In genomic region chr6:149990672-149991402, GRCh38 we compare ENCODE assay signal across 8 cellular contexts. TPM values are rescaled to one million over a fixed set of nuclear protein-coding genes. Genes with fewer than 3 reads are reported as not detected.
DNase-seq lines count a peak whose midpoint lies in the region; ATAC-seq and TF ChIP-seq lines count a peak whose summit lies in the region.

No MANE protein-coding gene starts in this region.

- no peak for TF ChIP-seq CTCF in ascending aorta (IDR thresholded peaks at IDR 0.05)
- no peak for TF ChIP-seq CTCF in BE2C (IDR thresholded peaks at IDR 0.05; ENCODE audit: low read depth, low read length)

- H3K27me3 ChIP-seq in ascending aorta (peaks cover 9% of the 10 kb centered on the region), mucosa of rectum (ENCODE audit: control insufficient read depth in 2 of 2, insufficient read depth in 2 of 2, low read length in 2 of 2) (peaks cover 61 to 71% of the 10 kb centered on the region in 2 donors), BE2C (peaks cover 91% of the 10 kb centered on the region)

- intact Hi-C loops in ascending aorta (cut with DNase I) = no loop called here

- H3K9ac ChIP-seq in mucosa of rectum (ENCODE audit: low read depth in 1 of 2, low read length in 2 of 2) = no peak overlapping the region

- DNase-seq in LoVo (ENCODE audit: low spot score) (peak; percentile 8), ascending aorta (ENCODE audit: low spot score in 2 of 2) (no peak), BE2C (no peak), NCI-H1092 treated with DMSO at 0.1 percent for 48 hours (lab: John Stamatoyannopoulos, UW) (no peak), pons (ENCODE audit: low spot score) (no peak)

- H3K4me3 ChIP-seq in GM08714 (ENCODE audit: low read length) = peak overlapping the region; percentile 27
- peak overlapping the region; percentile 25 to 31 for H3K4me3 ChIP-seq in ascending aorta
- H3K4me3 ChIP-seq in mucosa of rectum (ENCODE audit: low read length in 2 of 2) = peak overlapping the region; percentile 21 to 41
- no peak overlapping the region for H3K4me3 ChIP-seq in BE2C (ENCODE audit: low read depth, low read length)

- no peak for ATAC-seq in HG03460 (IDR thresholded peaks at IDR 0.05; ENCODE audit: unreplicated experiment)

- H3K27ac ChIP-seq in ascending aorta (no peak overlapping the region), mucosa of rectum (ENCODE audit: low read depth in 2 of 2, low read length in 2 of 2) (no peak overlapping the region)

- no peaks in the 10 kb centered on the region for H3K36me3 ChIP-seq in ascending aorta
- H3K36me3 ChIP-seq in mucosa of rectum (ENCODE audit: control insufficient read depth in 2 of 2, insufficient read depth in 2 of 2, low read length in 2 of 2) = no peaks in the 10 kb centered on the region
- H3K36me3 ChIP-seq in BE2C = no peaks in the 10 kb centered on the region

- H3K9me3 ChIP-seq in ascending aorta (peaks cover 0 to 22% of the 10 kb centered on the region in 2 donors), mucosa of rectum (ENCODE audit: control insufficient read depth in 2 of 2, low read length in 2 of 2) (peaks cover 0 to 6% of the 10 kb centered on the region in 2 donors), BE2C (no peaks in the 10 kb centered on the region)

- H3K4me1 ChIP-seq in ascending aorta (peaks cover 0 to 10% of the 10 kb centered on the region in 2 donors), mucosa of rectum (ENCODE audit: control insufficient read depth in 2 of 2, insufficient read depth in 2 of 2, low read length in 2 of 2) (peaks cover 0 to 7% of the 10 kb centered on the region in 2 donors), BE2C (no peaks in the 10 kb centered on the region)

RNA-seq across cellular contexts. Expression of gene ULBP1, which starts 27.1 kb away (rescaled TPM):
- 3.8 TPM for total RNA-seq in ascending aorta
- 5.4 TPM for polyA plus RNA-seq in BE2C (2012; ENCODE audit: insufficient read depth, insufficient read length, low read depth)

RNA-seq across cellular contexts. Expression of gene RAET1L, which starts 34.5 kb away (rescaled TPM):
- not detected for total RNA-seq in ascending aorta
- not detected for polyA plus RNA-seq in BE2C (2012; ENCODE audit: insufficient read depth, insufficient read length, low read depth)

RNA-seq across cellular contexts. Expression of gene ULBP2, which starts 49.0 kb away (rescaled TPM):
- total RNA-seq in ascending aorta = not detected
- polyA plus RNA-seq in BE2C (2012; ENCODE audit: insufficient read depth, insufficient read length, low read depth) = 1.5 TPM
